Comparison of ENCODE assay signal across 13 cellular contexts in genomic region chr13:99057310-99057975, GRCh38.
DNase-seq lines count a peak whose midpoint lies in the region; ATAC-seq and TF ChIP-seq lines count a peak whose summit lies in the region.
"Had no signal": no experiment of that assay in that cellular context is flagged by ENCODE, and none has a peak within 500 bp of the region (broad histone marks: within the 10 kb centered on the region; RNA-seq: fewer than 3 reads in every experiment).

No MANE protein-coding gene starts in this region.

- H3K4me1 Mint-ChIP-seq in CD4-positive, alpha-beta T cell (ENCODE audit: low read depth), result peaks cover 93% of the 10 kb centered on the region

- H3K36me3 Mint-ChIP-seq in CD4-positive, alpha-beta T cell (ENCODE audit: low read depth), result peaks cover 4% of the 10 kb centered on the region

- no peaks in the 10 kb centered on the region for H3K27me3 ChIP-seq in CD4-positive, alpha-beta T cell (ENCODE audit: control insufficient read depth, insufficient read depth, low read length)

- no peaks in the 10 kb centered on the region for H3K27me3 Mint-ChIP-seq in CD4-positive, alpha-beta T cell

- no peak for TF ChIP-seq CTCF in CD4-positive, alpha-beta T cell (IDR thresholded peaks at IDR 0.05)
- no peak for TF ChIP-seq CTCF in RWPE1 (conservative IDR thresholded peaks at IDR 0.05; ENCODE audit: low read depth)
- TF ChIP-seq CTCF in omental fat pad (IDR thresholded peaks at IDR 0.05), result no peak

- no peak for ATAC-seq in CD4-positive, alpha-beta T cell (ENCODE audit: poor library complexity)
- ATAC-seq in omental fat pad (ENCODE audit: low FRiP score) (peak; percentile 41), HG02884 (IDR thresholded peaks at IDR 0.05; ENCODE audit: unreplicated experiment) (no peak), HG03097 (IDR thresholded peaks at IDR 0.05; ENCODE audit: low FRiP score, unreplicated experiment) (no peak)

- no peaks in the 10 kb centered on the region for H3K9me3 ChIP-seq in CD4-positive, alpha-beta T cell (ENCODE audit: control insufficient read depth, low read length)

- no peaks in the 10 kb centered on the region for H3K9me3 Mint-ChIP-seq in CD4-positive, alpha-beta T cell

- CTCF ChIA-PET in CD4-positive, alpha-beta T cell (lab: Charles Lee), result no interaction called here
- CTCF ChIA-PET in RWPE1 (lab: Yijun Ruan, JAX), result interaction anchor here (0.5 to 0.7 kb wide), 2 partner anchors 8 to 156 kb away, joined by 3 to 5 read pairs; no protein-coding TSS in a partner anchor

- H3K4me3 Mint-ChIP-seq in CD4-positive, alpha-beta T cell, result no peak overlapping the region

- no peak overlapping the region for H3K27ac ChIP-seq in CD4-positive, alpha-beta T cell (ENCODE audit: low read depth, low read length)
- H3K27ac ChIP-seq in RWPE1, result no peak overlapping the region; the same call in 1 of the 2 replicates

- POLR2A ChIA-PET in CD4-positive, alpha-beta T cell (lab: Charles Lee), result interaction anchor here (2.3 kb wide), 1 partner anchor 10 kb away, joined by 12 read pairs; no protein-coding TSS in a partner anchor
- POLR2A ChIA-PET in RWPE1 (lab: Yijun Ruan, JAX; ENCODE audit: low non-redundant PET), result no interaction called here

- no peak for DNase-seq in CD4-positive, alpha-beta T cell
- DNase-seq in RWPE1 (ENCODE audit: low spot score), result peak; percentile 45
- DNase-seq in fibroblast of gingiva (ENCODE audit: low read depth), result peak; percentile 64
- no peak for DNase-seq in omental fat pad (ENCODE audit: low spot score)
- DNase-seq in activated gamma-delta T cell treated with Interleukin-2 at 50 U/mL for 16 hours, result no peak
- no peak for DNase-seq in stimulated activated CD4-positive, alpha-beta T cell treated with anti-CD3 and anti-CD28 coated beads, Interleukin-1b, Interleukin-23, amount 100 ng/mL, for 48 hours
- DNase-seq: C1 segment of cervical spinal cord; NCI-H1092 treated with DMSO at 0.1 percent for 48 hours; NCI-H526; stimulated activated CD4-positive, alpha-beta T cell treated with anti-CD3 and anti-CD28 coated beads, Interleukin-2, amount 100 ng/mL, for 24 hours; stimulated activated naive CD4-positive, alpha-beta T cell had no signal

- intact Hi-C loops in CD4-positive, alpha-beta T cell (cut with DNase I, micrococcal nuclease), result no loop called here

- peak overlapping the region; percentile 55 for H3K27ac Mint-ChIP-seq in CD4-positive, alpha-beta T cell

Comparison
In these comparisons a context has a peak if more than half of its experiments do, and no peak if none do; other contexts are left out.
1. DNase-seq: peak in RWPE1 (single experiment) and fibroblast of gingiva (single experiment); none in CD4-positive, alpha-beta T cell (0 of 10), omental fat pad (single experiment), activated gamma-delta T cell treated with Interleukin-2 at 50 U/mL for 16 hours (single experiment) and stimulated activated CD4-positive, alpha-beta T cell treated with anti-CD3 and anti-CD28 coated beads, Interleukin-1b, Interleukin-23, amount 100 ng/mL, for 48 hours (single experiment).